ENCODE assay signal across 1 cellular context in genomic region chr9:21443849-21444625, GRCh38.
TF ChIP-seq lines count a peak whose summit lies in the region.

No MANE protein-coding gene starts in this region.

TF ChIP-seq in GM12878, 131 proteins besides CTCF, POLR2A, EP300 and RAD21 (continued from another document):
- no peak for TF ChIP-seq ZBTB4 (CRISPR knock-in tag; IDR thresholded peaks at IDR 0.05)
- TF ChIP-seq NFYA (IDR thresholded peaks at IDR 0.05; ENCODE audit: borderline replicate concordance, low read depth, low read length), result no peak
- no peak for TF ChIP-seq GATAD2B (conservative IDR thresholded peaks at IDR 0.05; ENCODE audit: low read depth)
- TF ChIP-seq ZBTB11 (CRISPR knock-in tag; IDR thresholded peaks at IDR 0.05), result no peak
- TF ChIP-seq RELB (IDR thresholded peaks at IDR 0.05; ENCODE audit: low read depth), result peak; percentile 49; the same call in 1 of the 2 replicates
- TF ChIP-seq ZNF384 (IDR thresholded peaks at IDR 0.05; ENCODE audit: borderline replicate concordance, low read depth, low read length), result no peak
- no peak for TF ChIP-seq HSF1 (IDR thresholded peaks at IDR 0.05; ENCODE audit: low read depth, low read length)
- TF ChIP-seq USF2 (IDR thresholded peaks at IDR 0.05; ENCODE audit: borderline replicate concordance, low read depth, low read length), result no peak
- no peak for TF ChIP-seq TCF3 (IDR thresholded peaks at IDR 0.05; ENCODE audit: borderline replicate concordance, insufficient read depth, low read depth, low read length)
- no peak for TF ChIP-seq SUPT20H (IDR thresholded peaks at IDR 0.05; ENCODE audit: borderline replicate concordance, control insufficient read depth, low read depth, low read length)
- no peak for TF ChIP-seq ASH2L (IDR thresholded peaks at IDR 0.05; ENCODE audit: borderline replicate concordance, low read depth)
- no peak for TF ChIP-seq BCL11A (IDR thresholded peaks at IDR 0.05; ENCODE audit: low read depth, low read length)
- TF ChIP-seq PAX8 (IDR thresholded peaks at IDR 0.05), result no peak
- peak; percentile 92 for TF ChIP-seq ATF7 (IDR thresholded peaks at IDR 0.05; ENCODE audit: low read depth)
- TF ChIP-seq NRF1 (conservative IDR thresholded peaks at IDR 0.05; ENCODE audit: low read depth, low read length), result no peak
- TF ChIP-seq PBX3 (IDR thresholded peaks at IDR 0.05; ENCODE audit: insufficient replicate concordance, low read depth, low read length), result no peak
- TF ChIP-seq SRF (IDR thresholded peaks at IDR 0.05; ENCODE audit: low read depth in 2 of 2, low read length in 2 of 2), result no peak
- no peak for TF ChIP-seq NR2C1 (IDR thresholded peaks at IDR 0.05)
- TF ChIP-seq SIN3A (IDR thresholded peaks at IDR 0.05; ENCODE audit: low read depth, low read length), result no peak
- TF ChIP-seq TCF7 (IDR thresholded peaks at IDR 0.05; ENCODE audit: borderline replicate concordance), result no peak
- no peak for TF ChIP-seq ZNF622 (IDR thresholded peaks at IDR 0.05)
- no peak for TF ChIP-seq FOS (IDR thresholded peaks at IDR 0.05; ENCODE audit: borderline replicate concordance, extremely low read depth, insufficient read length)
- 0 out of 2 replicates have a peak, but pooled peaks have one; percentile 47 for TF ChIP-seq CREB1 (IDR thresholded peaks at IDR 0.05; ENCODE audit: low read depth)
- TF ChIP-seq EED (IDR thresholded peaks at IDR 0.05; ENCODE audit: low read depth), result no peak
- no peak for TF ChIP-seq PAX5 (IDR thresholded peaks at IDR 0.05; ENCODE audit: borderline replicate concordance, low read depth, low read length)
- TF ChIP-seq CREM (IDR thresholded peaks at IDR 0.05; ENCODE audit: low read depth), result no peak
- no peak for TF ChIP-seq CEBPB (IDR thresholded peaks at IDR 0.05; ENCODE audit: borderline replicate concordance in 1 of 2, low read depth in 2 of 2, low read length in 2 of 2)
- no peak for TF ChIP-seq CBX5 (IDR thresholded peaks at IDR 0.05; ENCODE audit: low read depth)
- TF ChIP-seq PML (IDR thresholded peaks at IDR 0.05; ENCODE audit: low read length), result no peak
- TF ChIP-seq NFXL1 (IDR thresholded peaks at IDR 0.05; ENCODE audit: borderline replicate concordance), result no peak
- no peak for TF ChIP-seq ZBED1 (IDR thresholded peaks at IDR 0.05; ENCODE audit: borderline replicate concordance)
- TF ChIP-seq USF1 (IDR thresholded peaks at IDR 0.05; ENCODE audit: borderline replicate concordance, extremely low read length, insufficient read depth, low read depth, low read length), result no peak
- TF ChIP-seq ZSCAN29 (IDR thresholded peaks at IDR 0.05), result no peak
- TF ChIP-seq PRDM15 (CRISPR knock-in tag; IDR thresholded peaks at IDR 0.05), result no peak
- TF ChIP-seq HDGF (IDR thresholded peaks at IDR 0.05), result no peak
- no peak for TF ChIP-seq STAT3 (IDR thresholded peaks at IDR 0.05; ENCODE audit: low read depth, low read length)
